8 cellular contexts compared by ENCODE assay signal in genomic region chr15:74635228-74635627, GRCh38. TPM values are rescaled to one million over a fixed set of nuclear protein-coding genes. Genes with fewer than 3 reads are reported as not detected.
DNase-seq lines count a peak whose midpoint lies in the region; ATAC-seq and TF ChIP-seq lines count a peak whose summit lies in the region.

No MANE protein-coding gene starts in this region.

- H3K36me3 Mint-ChIP-seq in neural progenitor cell = peaks cover 9% of the 10 kb centered on the region

- POLR2A ChIA-PET in HCT116 (lab: Charles Lee) = interaction anchor here (1.9 to 2.2 kb wide), 2 partner anchors 133 to 136 kb away, joined by 6 read pairs; no protein-coding TSS in a partner anchor
- POLR2A ChIA-PET in OCI-LY7 (lab: Charles Lee) = interaction anchor here (0.6 kb wide), 1 partner anchor 65 kb away, joined by 4 read pairs; no protein-coding TSS in a partner anchor

- H3K9me3 ChIP-seq in HCT116 (ENCODE audit: control insufficient read depth in 1 of 2, insufficient read depth in 1 of 2, low read depth in 1 of 2, low read length in 2 of 2) = no peaks in the 10 kb centered on the region
- no peaks in the 10 kb centered on the region for H3K9me3 ChIP-seq in OCI-LY7 (ENCODE audit: low read length)
- no peaks in the 10 kb centered on the region for H3K9me3 ChIP-seq in esophagus squamous epithelium
- no peaks in the 10 kb centered on the region for H3K9me3 ChIP-seq in neural progenitor cell (ENCODE audit: low read depth)

- H3K4me3 Mint-ChIP-seq in neural progenitor cell = no peak overlapping the region

- ATAC-seq in HCT116 (peak; percentile 86), HG03565 (IDR thresholded peaks at IDR 0.05; ENCODE audit: unreplicated experiment) (no peak)

- H3K79me2 ChIP-seq in HCT116 (ENCODE audit: insufficient read depth, low read length) (no peaks in the 10 kb centered on the region; the same call in 1 of the 2 replicates), OCI-LY7 (ENCODE audit: insufficient read depth, low read depth, low read length) (no peaks in the 10 kb centered on the region), neural progenitor cell (ENCODE audit: low read depth) (no peaks in the 10 kb centered on the region)

- no peaks in the 10 kb centered on the region for H3K27me3 Mint-ChIP-seq in neural progenitor cell (ENCODE audit: insufficient read depth, low read depth)

- H3K36me3 ChIP-seq in HCT116 (ENCODE audit: control insufficient read depth in 1 of 2, insufficient read depth in 2 of 2, low read length in 2 of 2) = peaks cover 0 to 8% of the 10 kb centered on the region in 2 experiments; a peak in 1 of 4 replicates
- peaks cover 85% of the 10 kb centered on the region for H3K36me3 ChIP-seq in OCI-LY7 (ENCODE audit: insufficient read depth, low read length)
- H3K36me3 ChIP-seq in esophagus squamous epithelium = peaks cover 15 to 100% (median 36%) of the 10 kb centered on the region in 3 donors
- peaks cover 5% of the 10 kb centered on the region for H3K36me3 ChIP-seq in neural progenitor cell

- H3K4me3 ChIP-seq in HCT116 (replicated peaks in 1 of 2; ENCODE audit: low read depth in 1 of 2, low read length in 2 of 2) = no peak overlapping the region
- no peak overlapping the region for H3K4me3 ChIP-seq in OCI-LY7 (ENCODE audit: low read depth, low read length, poor library complexity, severe bottlenecking)
- no peak overlapping the region for H3K4me3 ChIP-seq in esophagus squamous epithelium
- H3K4me3 ChIP-seq in neural progenitor cell = no peak overlapping the region

- no peak overlapping the region for H3K27ac Mint-ChIP-seq in neural progenitor cell

- TF ChIP-seq POLR2A in HCT116 (IDR thresholded peaks at IDR 0.05; ENCODE audit: borderline replicate concordance, extremely low read depth, insufficient read depth, insufficient read length) (no peak), esophagus squamous epithelium (IDR thresholded peaks at IDR 0.05) (no peak)

- intact Hi-C loops in HCT116 (cut with micrococcal nuclease) (loop anchor here (1.0 kb wide), 2 partner anchors 134 to 315 kb away; no protein-coding TSS in a partner anchor), OCI-LY7 (cut with micrococcal nuclease; ENCODE audit: unreplicated experiment) (loop anchor here (1.0 to 5.0 kb wide), 4 partner anchors 134 to 267 kb away; no protein-coding TSS in a partner anchor), esophagus squamous epithelium (cut with DNase I) (loop anchor here (5.0 kb wide), 1 partner anchor 132 kb away; no protein-coding TSS in a partner anchor)

- peak; percentile 35 for DNase-seq in COR-L47 (lab: John Stamatoyannopoulos, UW)
- no peak for DNase-seq in HCT116 (ENCODE audit: low read depth, low spot score)
- peak; percentile 81 for DNase-seq in OCI-LY7 (ENCODE audit: low spot score)
- peak; percentile 56 for DNase-seq in activated T-cell treated with anti-CD3 and anti-CD28 coated beads for 4 hours
- DNase-seq in esophagus squamous epithelium (lab: John Stamatoyannopoulos, UW) = no peak
- DNase-seq in neural progenitor cell (ENCODE audit: low spot score) = peak; percentile 78
- DNase-seq in substantia nigra (lab: John Stamatoyannopoulos, UW) = peak in 32 of 49 donors; percentile 12 to 67 (median 44)

- H3K4me2 ChIP-seq in HCT116 (ENCODE audit: low read length) (no peak overlapping the region), OCI-LY7 (ENCODE audit: low read length) (no peak overlapping the region), neural progenitor cell (no peak overlapping the region)

- no peaks in the 10 kb centered on the region for H3K4me1 Mint-ChIP-seq in neural progenitor cell

- BruUV-seq in HCT116 (replicated peaks; lab: Mats Ljungman, UMichigan) (no TSS peak), OCI-LY7 (replicated peaks; lab: Mats Ljungman, UMichigan) (no TSS peak)

- H2AFZ ChIP-seq in HCT116 (ENCODE audit: low read depth, low read length, poor library complexity, severe bottlenecking) (no peak overlapping the region), OCI-LY7 (ENCODE audit: low read length) (no peak overlapping the region), neural progenitor cell (replicated peaks) (no peak overlapping the region)

- H4K20me1 ChIP-seq in HCT116 (ENCODE audit: insufficient read depth) (no peaks in the 10 kb centered on the region), OCI-LY7 (ENCODE audit: insufficient read depth, low read length) (no peaks in the 10 kb centered on the region), neural progenitor cell (ENCODE audit: low read depth) (peaks cover 58% of the 10 kb centered on the region)

- no peaks in the 10 kb centered on the region for H3K9me3 Mint-ChIP-seq in neural progenitor cell

- H3K9ac ChIP-seq in HCT116 (ENCODE audit: low read length) = no peak overlapping the region
- no peak overlapping the region for H3K9ac ChIP-seq in neural progenitor cell

- CTCF ChIA-PET in HCT116 (lab: Charles Lee) = interaction anchor here (1.0 to 8.4 kb wide), 2 partner anchors 135 to 315 kb away, joined by 3 to 258 read pairs; no protein-coding TSS in a partner anchor
- CTCF ChIA-PET in OCI-LY7 (lab: Charles Lee; ENCODE audit: unreplicated experiment) = interaction anchor here (1.4 kb wide), 1 partner anchor 134 kb away, joined by 6 read pairs; no protein-coding TSS in a partner anchor

- H3K27me3 ChIP-seq in HCT116 (ENCODE audit: insufficient read depth, low read length) (no peaks in the 10 kb centered on the region), esophagus squamous epithelium (no peaks in the 10 kb centered on the region), neural progenitor cell (no peaks in the 10 kb centered on the region)

- RAD21 ChIA-PET in HCT116 (lab: Charles Lee; ENCODE audit: low non-redundant PET in 1 of 2, low total read pairs in 2 of 2, uncharacterized antibody in 2 of 2, unreplicated experiment in 2 of 2) = interaction anchor here (1.8 to 2.3 kb wide), 2 partner anchors 133 kb away, joined by 12 to 13 read pairs; no protein-coding TSS in a partner anchor

- TF ChIP-seq RAD21 in HCT116 (IDR thresholded peaks at IDR 0.05; ENCODE audit: low read depth) = peak; percentile 96

- H3K27ac ChIP-seq in HCT116 (ENCODE audit: low read depth, low read length) (no peak overlapping the region), OCI-LY7 (ENCODE audit: low read depth, low read length, poor library complexity, severe bottlenecking) (no peak overlapping the region), esophagus squamous epithelium (no peak overlapping the region), neural progenitor cell (no peak overlapping the region), substantia nigra (ENCODE audit: low read depth, low read length, poor library complexity, severe bottlenecking) (no peak overlapping the region)

- TF ChIP-seq CTCF in HCT116 (IDR thresholded peaks at IDR 0.05 in 2 of 3, conservative IDR thresholded peaks at IDR 0.05 in 1 of 3; ENCODE audit: borderline replicate concordance in 1 of 3, insufficient read depth in 1 of 3, low read depth in 2 of 3, low read length in 2 of 3) (peak; percentile 87 to 94 (median 88)), OCI-LY7 (conservative IDR thresholded peaks at IDR 0.05; ENCODE audit: low read length) (peak; percentile 96), esophagus squamous epithelium (IDR thresholded peaks at IDR 0.05) (peak; percentile 64 to 95 (median 88)), neural progenitor cell (IDR thresholded peaks at IDR 0.05) (peak; percentile 93)

- WGBS in esophagus squamous epithelium, 2 donors = 17 to 22% methylated on average over 5 of the region's 5 CpGs

- H3K9me2 ChIP-seq in HCT116 (ENCODE audit: insufficient read depth) = no peaks in the 10 kb centered on the region
- no peaks in the 10 kb centered on the region for H3K9me2 ChIP-seq in OCI-LY7 (ENCODE audit: insufficient read depth, low read length)

- H3K4me1 ChIP-seq in HCT116 (ENCODE audit: control insufficient read depth in 1 of 2, insufficient read depth in 2 of 2, low read length in 2 of 2) (no peaks in the 10 kb centered on the region), OCI-LY7 (ENCODE audit: insufficient read depth, low read length, poor library complexity, severe bottlenecking) (peaks cover 5% of the 10 kb centered on the region), esophagus squamous epithelium (peaks cover 0 to 7% (median 0%) of the 10 kb centered on the region in 3 donors), neural progenitor cell (no peaks in the 10 kb centered on the region)

- H3F3A ChIP-seq in neural progenitor cell (ENCODE audit: low read depth) = peaks cover 2% of the 10 kb centered on the region

TF ChIP-seq in HCT116, 20 proteins besides CTCF, POLR2A, EP300 and RAD21 (continues in another document):
- TF ChIP-seq MAX (IDR thresholded peaks at IDR 0.05) (no peak), YY1 (IDR thresholded peaks at IDR 0.05; ENCODE audit: extremely low read depth, insufficient replicate concordance, low read depth, low read length) (no peak), CBX3 (IDR thresholded peaks at IDR 0.05; ENCODE audit: low read depth) (no peak), TCF7L2 (IDR thresholded peaks at IDR 0.05; ENCODE audit: borderline replicate concordance, extremely low read depth, insufficient read depth, insufficient read length) (no peak)

RNA-seq across cellular contexts. Expression of gene CLK3, which starts 19.6 kb away (rescaled TPM):
- 79.3 TPM for total RNA-seq in HCT116 (2021; ENCODE audit: unreplicated experiment)
- polyA plus RNA-seq in HCT116 (2012) = 108 and 154 TPM in 2 replicates
- 85.1 and 86.5 TPM in 2 replicates for total RNA-seq in OCI-LY7 (2014; rRNA removed; shearing (Covaris generic))
- total RNA-seq in OCI-LY7 (2022) = 87.4 and 109 TPM in 2 replicates
- 100 to 1,000 TPM in 1 of 4 donors, 10 to 100 TPM in 3; 46.8 to 105 (median 58.0) TPM for total RNA-seq in esophagus squamous epithelium
- total RNA-seq in neural progenitor cell (ENCODE audit: low replicate concordance) = 66.1 and 106 TPM in 2 replicates

Comparison
In these comparisons a context has a peak if more than half of its experiments do, and no peak if none do; other contexts are left out.
1. DNase-seq: peak in COR-L47 (single experiment), OCI-LY7 (single experiment), activated T-cell treated with anti-CD3 and anti-CD28 coated beads for 4 hours (single experiment), neural progenitor cell (single experiment) and substantia nigra (32 of 49); none in HCT116 (single experiment) and esophagus squamous epithelium (single experiment).
2. Peak in every context shown above with its lines, with median percentiles within 50 percentile points of each other: CTCF ChIP-seq.